Comparison of ENCODE assay signal across 9 cellular contexts in genomic region chr1:55064071-55064581, GRCh38. TPM values are rescaled to one million over a fixed set of nuclear protein-coding genes. Genes with fewer than 3 reads are reported as not detected.
DNase-seq lines count a peak whose midpoint lies in the region; TF ChIP-seq lines count a peak whose summit lies in the region.
"Had no signal": no experiment of that assay in that cellular context is flagged by ENCODE, and none has a peak within 500 bp of the region (broad histone marks: within the 10 kb centered on the region; RNA-seq: fewer than 3 reads in every experiment).

No MANE protein-coding gene starts in this region.

- H3K36me3 Mint-ChIP-seq in neural progenitor cell, result peaks cover 10% of the 10 kb centered on the region

- no peak overlapping the region for H3K27ac Mint-ChIP-seq in neural progenitor cell
- H3K27ac Mint-ChIP-seq: T-helper 17 cell had no signal

- H3K4me1 Mint-ChIP-seq in neural progenitor cell, result peaks cover 8% of the 10 kb centered on the region

- H3F3A ChIP-seq in neural progenitor cell (ENCODE audit: low read depth), result no peaks in the 10 kb centered on the region

- TF ChIP-seq CTCF in GM12875 (IDR thresholded peaks at IDR 0.05; ENCODE audit: borderline replicate concordance, insufficient read depth, low read depth, low read length) (peak; percentile 68), cardiac fibroblast (IDR thresholded peaks at IDR 0.05; ENCODE audit: low read depth, low read length) (peak; percentile 5), neural progenitor cell (IDR thresholded peaks at IDR 0.05) (peak; percentile 41), GM10266 (IDR thresholded peaks at IDR 0.05; ENCODE audit: control insufficient read depth, insufficient read depth, low read depth, missing control alignments) (no peak)

- H3K36me3 ChIP-seq in neural progenitor cell, result peaks cover 4% of the 10 kb centered on the region

- H3K79me2 ChIP-seq in neural progenitor cell (ENCODE audit: low read depth), result no peaks in the 10 kb centered on the region

- H3K4me1 ChIP-seq in neural progenitor cell, result no peaks in the 10 kb centered on the region

- DNase-seq in NAMALWA (ENCODE audit: low spot score) (peak; percentile 45), cardiac fibroblast (ENCODE audit: low read depth in 2 of 2) (peak; percentile 12 to 35), neural progenitor cell (ENCODE audit: low spot score) (peak; percentile 27), mucosa of gallbladder (ENCODE audit: low spot score) (no peak), HPDE6-E6E7 (ENCODE audit: extremely low spot score) (no peak), GM10266 (ENCODE audit: extremely low spot score) (no peak)
- no peak for DNase-seq in activated effector memory CD4-positive, alpha-beta T cell treated with anti-CD3 and anti-CD28 coated beads, Interleukin-2, amount 50 U/mL, for 16 hours
- DNase-seq: T-helper 17 cell had no signal

- no peaks in the 10 kb centered on the region for H4K20me1 ChIP-seq in neural progenitor cell (ENCODE audit: low read depth)

- no peak overlapping the region for H3K4me2 ChIP-seq in neural progenitor cell

- H3K9me3 Mint-ChIP-seq in neural progenitor cell, result no peaks in the 10 kb centered on the region

- H3K27ac ChIP-seq in neural progenitor cell, result no peak overlapping the region

- H2AFZ ChIP-seq in neural progenitor cell (replicated peaks), result no peak overlapping the region

- H3K9ac ChIP-seq in neural progenitor cell, result no peak overlapping the region

- no peaks in the 10 kb centered on the region for H3K27me3 ChIP-seq in neural progenitor cell

- peaks cover 2% of the 10 kb centered on the region for H3K27me3 Mint-ChIP-seq in neural progenitor cell (ENCODE audit: insufficient read depth, low read depth)
- H3K27me3 Mint-ChIP-seq: T-helper 17 cell had no signal

- no peaks in the 10 kb centered on the region for H3K9me3 ChIP-seq in neural progenitor cell (ENCODE audit: low read depth)

- H3K4me3 Mint-ChIP-seq in neural progenitor cell, result no peak overlapping the region
- H3K4me3 Mint-ChIP-seq: T-helper 17 cell had no signal

- H3K4me3 ChIP-seq in GM12875 (ENCODE audit: low read depth, low read length) (no peak overlapping the region), cardiac fibroblast (replicated peaks in 1 of 2; ENCODE audit: low read depth in 2 of 2, low read length in 2 of 2) (no peak overlapping the region), neural progenitor cell (no peak overlapping the region)

RNA-seq across cellular contexts. Expression of gene PCSK9, which starts 24.8 kb away (rescaled TPM):
- total RNA-seq in neural progenitor cell (ENCODE audit: low replicate concordance) (4.5 and 13.7 TPM in 2 replicates), mucosa of gallbladder (10.2 TPM)
- total RNA-seq: T-helper 17 cell had no signal

Comparison
In these comparisons a context has a peak if more than half of its experiments do, and no peak if none do; other contexts are left out.
1. DNase-seq: peak in NAMALWA (single experiment), cardiac fibroblast (2 of 2) and neural progenitor cell (single experiment); none in mucosa of gallbladder (single experiment), HPDE6-E6E7 (single experiment), activated effector memory CD4-positive, alpha-beta T cell treated with anti-CD3 and anti-CD28 coated beads, Interleukin-2, amount 50 U/mL, for 16 hours (single experiment) and GM10266 (single experiment).